ENCODE assay signal across 1 cellular context in genomic region chr9:95070549-95071021, GRCh38.
TF ChIP-seq lines count a peak whose summit lies in the region.

No MANE protein-coding gene starts in this region.

TF ChIP-seq in HepG2, 621 proteins besides CTCF, POLR2A, EP300 and RAD21 (continued from another document and continues in another):
- TF ChIP-seq ZHX2 (IDR thresholded peaks at IDR 0.05; ENCODE audit: low read depth) (no peak), ZHX2 (CRISPR knock-in tag; IDR thresholded peaks at IDR 0.05; ENCODE audit: borderline replicate concordance) (no peak), ETV6 (CRISPR knock-in tag; conservative IDR thresholded peaks at IDR 0.05) (no peak), ZNF326 (CRISPR knock-in tag; IDR thresholded peaks at IDR 0.05; ENCODE audit: borderline replicate concordance) (no peak), GATA4 (IDR thresholded peaks at IDR 0.05; ENCODE audit: borderline replicate concordance, low read depth) (no peak), ARHGAP35 (CRISPR knock-in tag; IDR thresholded peaks at IDR 0.05; ENCODE audit: borderline replicate concordance) (no peak), E2F1 (CRISPR knock-in tag; IDR thresholded peaks at IDR 0.05) (no peak), ARNTL (CRISPR knock-in tag; IDR thresholded peaks at IDR 0.05) (no peak), ZNF337 (CRISPR knock-in tag; IDR thresholded peaks at IDR 0.05; ENCODE audit: borderline replicate concordance, low read depth) (no peak), SRSF4 (IDR thresholded peaks at IDR 0.05; ENCODE audit: low read depth, low read length, poor library complexity, severe bottlenecking) (no peak), BCLAF1 (IDR thresholded peaks at IDR 0.05) (no peak), CHCHD3 (CRISPR knock-in tag; IDR thresholded peaks at IDR 0.05) (no peak), CAMTA2 (CRISPR knock-in tag; IDR thresholded peaks at IDR 0.05; ENCODE audit: borderline replicate concordance) (no peak), ZNF275 (CRISPR knock-in tag; IDR thresholded peaks at IDR 0.05; ENCODE audit: borderline replicate concordance) (no peak), TCF12 (IDR thresholded peaks at IDR 0.05) (no peak), TCF12 (CRISPR knock-in tag; IDR thresholded peaks at IDR 0.05) (no peak), ZMAT5 (CRISPR knock-in tag; IDR thresholded peaks at IDR 0.05; ENCODE audit: borderline replicate concordance, low read depth) (no peak), TARDBP (CRISPR knock-in tag; IDR thresholded peaks at IDR 0.05) (no peak), ATF4 (CRISPR knock-in tag; IDR thresholded peaks at IDR 0.05) (no peak), RBAK (CRISPR knock-in tag; IDR thresholded peaks at IDR 0.05) (no peak), TEAD3 (CRISPR knock-in tag; optimal IDR thresholded peaks at IDR 0.05; ENCODE audit: borderline replicate concordance) (no peak), CENPBD1 (CRISPR knock-in tag; IDR thresholded peaks at IDR 0.05; ENCODE audit: borderline replicate concordance, low read depth) (no peak), NFKBIZ (CRISPR knock-in tag; IDR thresholded peaks at IDR 0.05) (no peak), ZNF552 (CRISPR knock-in tag; IDR thresholded peaks at IDR 0.05; ENCODE audit: borderline replicate concordance) (no peak), CBX5 (CRISPR knock-in tag; IDR thresholded peaks at IDR 0.05; ENCODE audit: borderline replicate concordance) (peak; percentile 43; the same call in 1 of the 2 replicates), MYNN (CRISPR knock-in tag; IDR thresholded peaks at IDR 0.05; ENCODE audit: low read depth) (no peak), NR2C2 (CRISPR knock-in tag; IDR thresholded peaks at IDR 0.05; ENCODE audit: borderline replicate concordance) (no peak; the same call in 1 of the 2 replicates), CSRNP1 (CRISPR knock-in tag; IDR thresholded peaks at IDR 0.05) (no peak), AKNA (CRISPR knock-in tag; IDR thresholded peaks at IDR 0.05; ENCODE audit: borderline replicate concordance) (no peak), ZNF549 (CRISPR knock-in tag; IDR thresholded peaks at IDR 0.05) (no peak), ZNF616 (CRISPR knock-in tag; IDR thresholded peaks at IDR 0.05; ENCODE audit: low read depth) (no peak), SRSF1 (optimal IDR thresholded peaks at IDR 0.05; ENCODE audit: low read depth, low read length) (no peak), IRF9 (CRISPR knock-in tag; IDR thresholded peaks at IDR 0.05; ENCODE audit: borderline replicate concordance) (no peak), CREM (IDR thresholded peaks at IDR 0.05) (peak; percentile 27; the same call in 1 of the 2 replicates), CREM (CRISPR knock-in tag; IDR thresholded peaks at IDR 0.05) (no peak)
